In the genomic region with DNA sequence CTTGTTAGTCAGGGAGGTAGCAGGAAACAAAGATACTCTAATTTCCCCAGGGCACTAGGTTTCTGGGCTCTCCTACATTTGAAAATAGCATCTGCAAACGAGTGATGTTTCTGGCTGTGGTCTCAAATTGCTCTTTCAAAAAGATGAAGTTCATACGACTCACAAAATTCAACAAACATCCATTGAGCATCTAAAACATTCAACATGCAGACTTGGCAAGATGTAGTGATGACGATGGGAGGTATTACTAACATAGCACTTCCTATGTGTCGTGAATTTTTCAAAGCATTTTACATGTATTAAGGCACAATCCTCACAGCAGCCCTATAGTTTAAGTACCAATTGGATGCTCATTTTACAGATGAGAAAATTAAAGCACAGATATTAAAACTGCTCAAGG, we compare ENCODE assay signal across 23 cellular contexts. TPM values are rescaled to one million over a fixed set of nuclear protein-coding genes. Genes with fewer than 3 reads are reported as not detected.
A peak's percentile ranks its signal among the peaks of the same experiment; 100 is the strongest.
DNase-seq lines count a peak whose midpoint lies in the region; ATAC-seq, FAIRE-seq and TF ChIP-seq lines count a peak whose summit lies in the region.
"Had no signal": no experiment of that assay in that cellular context is flagged by ENCODE, and none has a peak within 500 bp of the region (broad histone marks: within the 10 kb centered on the region; RNA-seq: fewer than 3 reads in every experiment).

No MANE protein-coding gene starts in this region.

- H3K9me3 Mint-ChIP-seq in osteocyte (ENCODE audit: unreplicated experiment): no peaks in the 10 kb centered on the region

- H3K27me3 ChIP-seq in PC-3 (ENCODE audit: low read length) (no peaks in the 10 kb centered on the region), fibroblast of lung (ENCODE audit: control insufficient read depth, insufficient read depth, low read length) (no peaks in the 10 kb centered on the region)

- POLR2A ChIA-PET in PC-3 (lab: Charles Lee; ENCODE audit: unreplicated experiment): no interaction called here

- H3K9ac ChIP-seq in PC-3 (ENCODE audit: low read length) (no peak overlapping the region), fibroblast of lung (ENCODE audit: insufficient read depth, low read length) (no peak overlapping the region)
- H3K9ac ChIP-seq: KMS-11 had no signal

- TF ChIP-seq CTCF in D721Med (IDR thresholded peaks at IDR 0.05; ENCODE audit: insufficient read depth, missing control alignments): no peak
- TF ChIP-seq CTCF in PC-3 (conservative IDR thresholded peaks at IDR 0.05; ENCODE audit: low read depth, low read length): no peak
- TF ChIP-seq CTCF in fibroblast of lung (conservative IDR thresholded peaks at IDR 0.05 in 1 of 2, IDR thresholded peaks at IDR 0.05 in 1 of 2; ENCODE audit: low read depth in 1 of 2, low read length in 2 of 2): no peak
- TF ChIP-seq CTCF in osteocyte (IDR thresholded peaks at IDR 0.05): no peak

- H3K36me3 Mint-ChIP-seq in osteocyte (ENCODE audit: unreplicated experiment): peaks cover 4% of the 10 kb centered on the region
- H3K36me3 Mint-ChIP-seq: CD14-positive monocyte had no signal

- H3K4me1 Mint-ChIP-seq in osteocyte (ENCODE audit: unreplicated experiment): peaks cover 64% of the 10 kb centered on the region

- H3K4me3 Mint-ChIP-seq in osteocyte (ENCODE audit: unreplicated experiment): no peak overlapping the region
- H3K4me3 Mint-ChIP-seq: CD14-positive monocyte had no signal

- no peak overlapping the region for H3K4me3 ChIP-seq in PC-3 (ENCODE audit: low read length)
- H3K4me3 ChIP-seq in fibroblast of lung (replicated peaks in 1 of 4; ENCODE audit: control extremely low read depth in 1 of 4, insufficient read depth in 1 of 4, low read depth in 3 of 4, low read length in 4 of 4): no peak overlapping the region

- DNase-seq in D721Med (ENCODE audit: insufficient read length, low spot score): no peak
- peak; percentile 62 for DNase-seq in PC-3
- DNase-seq in fibroblast of lung (ENCODE audit: low read depth in 2 of 2): peak; percentile 32
- DNase-seq in osteocyte (ENCODE audit: extremely low spot score, unreplicated experiment): no peak
- no peak for DNase-seq in stimulated activated CD4-positive, alpha-beta T cell treated with anti-CD3 and anti-CD28 coated beads, Interleukin-12 subunit alpha, Interleukin-12 subunit beta, amount 100 ng/mL, for 4 hours
- no peak for DNase-seq in NCI-H187 (lab: John Stamatoyannopoulos, UW)
- DNase-seq in H54 (ENCODE audit: insufficient read length, low spot score): no peak
- DNase-seq: AML-193, DMS79 treated with DMSO at 0.1 percent for 48 hours, GDM1, GOT3, MV-4-11, NCI-H1694 treated with DMSO at 0.1 percent for 48 hours, NCI-H2107, NCI-H2227 treated with DMSO at 0.1 percent for 48 hours, NCI-H524, NCI-H82, OCI-M1 had no signal

- peak overlapping the region; percentile 21; the same call in 1 of the 2 replicates for H3K4me2 ChIP-seq in PC-3 (ENCODE audit: low read length)
- peak overlapping the region; percentile 32 for H3K4me2 ChIP-seq in fibroblast of lung (ENCODE audit: extremely low read depth, insufficient read depth, low read length)
- H3K4me2 ChIP-seq: KMS-11 had no signal

- CTCF ChIA-PET in PC-3 (lab: Charles Lee): no interaction called here

- no peaks in the 10 kb centered on the region for H3K27me3 Mint-ChIP-seq in osteocyte (ENCODE audit: unreplicated experiment)

- H3K36me3 ChIP-seq in PC-3 (ENCODE audit: low read depth, low read length) (no peaks in the 10 kb centered on the region), fibroblast of lung (ENCODE audit: control insufficient read depth, insufficient read depth, low read length) (peaks cover 2% of the 10 kb centered on the region)

- H2AFZ ChIP-seq in PC-3 (ENCODE audit: low read length) (no peak overlapping the region), fibroblast of lung (ENCODE audit: low read length) (no peak overlapping the region)

- ATAC-seq in PC-3 (no peak), HG03457 (IDR thresholded peaks at IDR 0.05; ENCODE audit: unreplicated experiment) (no peak)

- H4K20me1 ChIP-seq in PC-3 (ENCODE audit: low read length): no peaks in the 10 kb centered on the region
- no peaks in the 10 kb centered on the region for H4K20me1 ChIP-seq in fibroblast of lung (ENCODE audit: control insufficient read depth, extremely low read depth, insufficient read depth, low read length)

- H3K4me1 ChIP-seq in PC-3 (ENCODE audit: insufficient read depth, low read length) (peaks cover 49% of the 10 kb centered on the region), fibroblast of lung (ENCODE audit: control insufficient read depth, extremely low read depth, insufficient read depth, low read length) (peaks cover 11% of the 10 kb centered on the region)

- no peaks in the 10 kb centered on the region for H3K9me2 ChIP-seq in PC-3 (replicated peaks; ENCODE audit: low read length)

- FAIRE-seq in D721Med (lab: Jason Lieb, UNC): peak; percentile 92
- FAIRE-seq in H54 (lab: Jason Lieb, UNC): no peak

- peak overlapping the region; percentile 85 for H3K27ac Mint-ChIP-seq in osteocyte (ENCODE audit: unreplicated experiment)
- H3K27ac Mint-ChIP-seq: CD14-positive monocyte had no signal

- H3K27ac ChIP-seq in PC-3 (ENCODE audit: low read length) (peak overlapping the region; percentile 46), fibroblast of lung (ENCODE audit: insufficient read depth, low read length) (peak overlapping the region; percentile 46)
- H3K27ac ChIP-seq: 22Rv1, KMS-11 had no signal

- H3F3A ChIP-seq in PC-3 (ENCODE audit: low read length, unreplicated experiment): no peaks in the 10 kb centered on the region

- TF ChIP-seq POLR2A in H54 (IDR thresholded peaks at IDR 0.05; ENCODE audit: low read depth, low read length): no peak

- no TSS peak for BruUV-seq in PC-3 (replicated peaks; lab: Mats Ljungman, UMichigan)

- intact Hi-C loops in PC-3 (cut with micrococcal nuclease): loop anchor here (2.0 to 10.0 kb wide), 3 partner anchors 29 to 235 kb away; no protein-coding TSS in a partner anchor

- H3K79me2 ChIP-seq in PC-3 (ENCODE audit: low read length) (peaks cover 95% of the 10 kb centered on the region), fibroblast of lung (ENCODE audit: control insufficient read depth, insufficient read depth, low read length) (peaks cover 94% of the 10 kb centered on the region)

- H3K9me3 ChIP-seq in PC-3 (ENCODE audit: low read length) (no peaks in the 10 kb centered on the region), fibroblast of lung (ENCODE audit: control insufficient read depth, insufficient read depth, low read depth, low read length) (no peaks in the 10 kb centered on the region)

RNA-seq across cellular contexts. Expression of a gene that starts 5.2 kb away (rescaled TPM):
- total RNA-seq in PC-3 (2014; rRNA removed): 13.9 and 20.8 TPM in 2 replicates
- 60.9 and 122 TPM in 2 replicates for total RNA-seq in fibroblast of lung
- 122 and 178 TPM in 2 replicates for polyA plus RNA-seq in fibroblast of lung
- polyA plus RNA-seq in fibroblast of lung (2012): 141 and 169 TPM in 2 replicates
- 94.6 and 298 TPM in 2 replicates for polyA minus RNA-seq in fibroblast of lung (ENCODE audit: low replicate concordance)
- total RNA-seq in osteocyte: 22.8 and 30.9 TPM in 2 replicates
- total RNA-seq: HT-29 had no signal
- polyA plus RNA-seq: CD14-positive monocyte had no signal

Comparison
In these comparisons a context has a peak if more than half of its experiments do, and no peak if none do; other contexts are left out.
1. DNase-seq: peak in PC-3 (single experiment) and fibroblast of lung (2 of 2); none in D721Med (single experiment), osteocyte (single experiment), stimulated activated CD4-positive, alpha-beta T cell treated with anti-CD3 and anti-CD28 coated beads, Interleukin-12 subunit alpha, Interleukin-12 subunit beta, amount 100 ng/mL, for 4 hours (single experiment), NCI-H187 (0 of 2) and H54 (single experiment).